ENCODE assay signal across 8 cellular contexts in the genomic region with DNA sequence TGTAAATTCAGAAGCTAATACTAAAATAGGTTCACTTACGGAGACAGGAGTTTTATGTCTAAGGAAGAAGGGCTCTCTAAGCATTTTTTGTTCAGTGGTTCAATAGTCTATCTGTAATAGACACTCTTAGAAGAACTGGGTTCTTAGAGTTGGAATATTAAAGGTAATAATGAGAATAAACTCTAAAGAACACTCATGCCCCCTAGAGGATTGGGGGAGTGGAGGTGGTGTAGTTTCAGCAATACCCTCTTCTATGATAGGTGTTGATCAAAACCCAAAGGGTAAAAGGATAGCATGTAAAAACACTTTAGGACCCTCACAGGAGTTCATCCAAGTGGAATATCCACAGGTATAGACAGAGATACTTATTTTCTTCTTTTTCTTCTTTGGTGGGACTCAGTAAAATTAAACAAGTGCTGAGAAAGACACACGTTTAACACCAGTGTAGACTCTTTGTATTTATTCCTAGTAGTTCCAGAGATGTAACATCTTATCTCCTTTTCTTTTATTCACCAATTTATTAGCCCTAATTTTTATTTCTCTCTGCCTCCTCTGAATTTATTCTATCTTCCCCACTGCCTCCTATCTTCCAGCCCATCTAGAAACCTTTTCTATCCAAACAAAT. TPM values are rescaled to one million over a fixed set of nuclear protein-coding genes. Genes with fewer than 3 reads are reported as not detected.
DNase-seq lines count a peak whose midpoint lies in the region; ATAC-seq and TF ChIP-seq lines count a peak whose summit lies in the region.

No MANE protein-coding gene starts in this region.

- no peaks in the 10 kb centered on the region for H3K9me3 ChIP-seq in tibial nerve

- H3K27me3 ChIP-seq in tibial nerve = no peaks in the 10 kb centered on the region

- H3K4me1 ChIP-seq in tibial nerve = no peaks in the 10 kb centered on the region

- peak; percentile 57 for ATAC-seq in HG02981 (IDR thresholded peaks at IDR 0.05; ENCODE audit: unreplicated experiment)
- ATAC-seq in HG02678 (IDR thresholded peaks at IDR 0.05; ENCODE audit: unreplicated experiment) = no peak

- H3K36me3 ChIP-seq in tibial nerve = peaks cover 0 to 55% (median 0%) of the 10 kb centered on the region in 3 donors

- no peak for TF ChIP-seq POLR2A in tibial nerve (IDR thresholded peaks at IDR 0.05)

- WGBS in tibial nerve, 2 donors = 67 to 75% methylated on average over 2 of the region's 2 CpGs

- peak; percentile 49 to 69 (median 55) for TF ChIP-seq CTCF in tibial nerve (IDR thresholded peaks at IDR 0.05)

- peak; percentile 14 for DNase-seq in 8988T
- DNase-seq in Daoy (ENCODE audit: low read depth) = peak; percentile 11
- DNase-seq in NCI-H82 (lab: John Stamatoyannopoulos, UW) = peak; percentile 68
- DNase-seq in brain pericyte (ENCODE audit: low read depth, low spot score) = peak; percentile 16
- DNase-seq in kidney glomerular epithelial cell (lab: John Stamatoyannopoulos, UW) = peak; percentile 24
- DNase-seq in tibial nerve (ENCODE audit: low spot score in 2 of 2) = peak in 1 of 2 donors; percentile 33

- H3K4me3 ChIP-seq in tibial nerve = no peak overlapping the region

- no peak overlapping the region for H3K27ac ChIP-seq in tibial nerve

- no peak for TF ChIP-seq EP300 in tibial nerve (IDR thresholded peaks at IDR 0.05)

RNA-seq across cellular contexts. Expression of gene MND1, which starts 25.7 kb away (rescaled TPM):
- 20.3 and 23.7 TPM in 2 replicates for total RNA-seq in Daoy (2014; rRNA removed; shearing (Covaris generic))
- total RNA-seq in tibial nerve = 1 to 10 TPM in 1 of 4 donors, under 1 TPM in 1, not detected in 2; 0.66 to 2.1 TPM
